In genomic region chr2:79054765-79055164, GRCh38 we compare ENCODE assay signal across 7 cellular contexts. TPM values are rescaled to one million over a fixed set of nuclear protein-coding genes. Genes with fewer than 3 reads are reported as not detected.
"Had no signal": no experiment of that assay in that cellular context is flagged by ENCODE, and none has a peak within 500 bp of the region (broad histone marks: within the 10 kb centered on the region; RNA-seq: fewer than 3 reads in every experiment).

No MANE protein-coding gene starts in this region.

RNA-seq across cellular contexts. Expression of gene REG3G, which starts 29.3 kb away (rescaled TPM):
- total RNA-seq: M059J, NCI-H460, OCI-LY7, PC-3, Right ventricle myocardium superior, SJSA1 had no signal
- polyA plus RNA-seq: SK-N-SH had no signal

RNA-seq across cellular contexts. Expression of gene REG1B, which starts 33.0 kb away (rescaled TPM):
- total RNA-seq: M059J, NCI-H460, OCI-LY7, PC-3, Right ventricle myocardium superior, SJSA1 had no signal
- polyA plus RNA-seq: SK-N-SH had no signal
